ENCODE assay signal across 1 cellular context in the genomic region with DNA sequence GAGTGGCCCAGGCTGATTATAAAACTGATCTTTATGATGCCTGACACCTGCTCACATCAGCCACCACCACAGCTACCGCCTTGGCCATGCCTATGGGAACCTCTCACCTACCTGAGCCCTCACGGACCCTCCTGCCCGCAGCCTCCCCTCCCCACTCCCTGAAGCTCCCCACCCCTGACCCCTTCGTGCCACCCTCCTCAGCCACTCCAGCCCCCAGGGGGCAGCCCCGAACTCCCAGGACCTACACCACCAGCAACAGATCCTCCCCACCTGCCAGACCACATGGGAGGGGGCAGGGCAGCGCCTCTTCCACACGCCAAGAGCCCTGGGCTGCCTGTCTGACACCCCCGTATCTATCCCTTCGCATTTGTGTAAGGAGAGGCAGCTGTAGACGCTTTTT.
TF ChIP-seq lines count a peak whose summit lies in the region.

No MANE protein-coding gene starts in this region.

TF ChIP-seq in WTC11, 78 proteins besides CTCF, POLR2A, EP300 and RAD21 (continued from another document):
- TF ChIP-seq, protein P1, sequence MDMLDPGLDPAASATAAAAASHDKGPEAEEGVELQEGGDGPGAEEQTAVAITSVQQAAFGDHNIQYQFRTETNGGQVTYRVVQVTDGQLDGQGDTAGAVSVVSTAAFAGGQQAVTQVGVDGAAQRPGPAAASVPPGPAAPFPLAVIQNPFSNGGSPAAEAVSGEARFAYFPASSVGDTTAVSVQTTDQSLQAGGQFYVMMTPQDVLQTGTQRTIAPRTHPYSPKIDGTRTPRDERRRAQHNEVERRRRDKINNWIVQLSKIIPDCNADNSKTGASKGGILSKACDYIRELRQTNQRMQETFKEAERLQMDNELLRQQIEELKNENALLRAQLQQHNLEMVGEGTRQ (CRISPR knock-in tag; IDR thresholded peaks at IDR 0.05) = no peak
- no peak for TF ChIP-seq GABPB1 (CRISPR knock-in tag; IDR thresholded peaks at IDR 0.05)
- TF ChIP-seq GRHL2 (CRISPR knock-in tag; IDR thresholded peaks at IDR 0.05; ENCODE audit: insufficient replicate concordance, severe bottlenecking) = no peak
- TF ChIP-seq ETV6 (CRISPR knock-in tag; IDR thresholded peaks at IDR 0.05) = no peak
- TF ChIP-seq NFYB (CRISPR knock-in tag; conservative IDR thresholded peaks at IDR 0.05; ENCODE audit: low read depth) = no peak
- no peak for TF ChIP-seq NFE2L1 (CRISPR knock-in tag; IDR thresholded peaks at IDR 0.05)
- TF ChIP-seq ELF4 (CRISPR knock-in tag; IDR thresholded peaks at IDR 0.05; ENCODE audit: low read depth) = no peak
- TF ChIP-seq, protein P2, sequence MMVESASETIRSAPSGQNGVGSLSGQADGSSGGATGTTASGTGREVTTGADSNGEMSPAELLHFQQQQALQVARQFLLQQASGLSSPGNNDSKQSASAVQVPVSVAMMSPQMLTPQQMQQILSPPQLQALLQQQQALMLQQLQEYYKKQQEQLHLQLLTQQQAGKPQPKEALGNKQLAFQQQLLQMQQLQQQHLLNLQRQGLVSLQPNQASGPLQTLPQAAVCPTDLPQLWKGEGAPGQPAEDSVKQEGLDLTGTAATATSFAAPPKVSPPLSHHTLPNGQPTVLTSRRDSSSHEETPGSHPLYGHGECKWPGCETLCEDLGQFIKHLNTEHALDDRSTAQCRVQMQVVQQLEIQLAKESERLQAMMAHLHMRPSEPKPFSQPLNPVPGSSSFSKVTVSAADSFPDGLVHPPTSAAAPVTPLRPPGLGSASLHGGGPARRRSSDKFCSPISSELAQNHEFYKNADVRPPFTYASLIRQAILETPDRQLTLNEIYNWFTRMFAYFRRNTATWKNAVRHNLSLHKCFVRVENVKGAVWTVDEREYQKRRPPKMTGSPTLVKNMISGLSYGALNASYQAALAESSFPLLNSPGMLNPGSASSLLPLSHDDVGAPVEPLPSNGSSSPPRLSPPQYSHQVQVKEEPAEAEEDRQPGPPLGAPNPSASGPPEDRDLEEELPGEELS (CRISPR knock-in tag; IDR thresholded peaks at IDR 0.05) = no peak
- TF ChIP-seq, protein P3, sequence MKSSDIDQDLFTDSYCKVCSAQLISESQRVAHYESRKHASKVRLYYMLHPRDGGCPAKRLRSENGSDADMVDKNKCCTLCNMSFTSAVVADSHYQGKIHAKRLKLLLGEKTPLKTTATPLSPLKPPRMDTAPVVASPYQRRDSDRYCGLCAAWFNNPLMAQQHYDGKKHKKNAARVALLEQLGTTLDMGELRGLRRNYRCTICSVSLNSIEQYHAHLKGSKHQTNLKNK (CRISPR knock-in tag; IDR thresholded peaks at IDR 0.05) = no peak
- no peak for TF ChIP-seq CBFB (CRISPR knock-in tag; IDR thresholded peaks at IDR 0.05; ENCODE audit: low read depth)
